12 cellular contexts compared by ENCODE assay signal in genomic region chr13:33153421-33154381, GRCh38.
A peak's percentile ranks its signal among the peaks of the same experiment; 100 is the strongest.
DNase-seq lines count a peak whose midpoint lies in the region; ATAC-seq and TF ChIP-seq lines count a peak whose summit lies in the region.
"Had no signal": no experiment of that assay in that cellular context is flagged by ENCODE, and none has a peak within 500 bp of the region (broad histone marks: within the 10 kb centered on the region; RNA-seq: fewer than 3 reads in every experiment).

No MANE protein-coding gene starts in this region.

- intact Hi-C loops in sciatic nerve (cut with DNase I) = no loop called here

- H3K4me2 ChIP-seq in GM23248 (ENCODE audit: unreplicated experiment) = no peak overlapping the region
- H3K4me2 ChIP-seq: BLaER1 had no signal

- 71 to 72% methylated on average over 17 of the region's 17 CpGs for WGBS in GM23248 (ENCODE audit: low coverage in 1 of 2, low lambda C conversion rate in 2 of 2, missing lambda C conversion rate in 2 of 2), 2 experiments

- H3K9me3 ChIP-seq in GM23248 (ENCODE audit: low read depth) (no peaks in the 10 kb centered on the region), right atrium auricular region (no peaks in the 10 kb centered on the region)
- H3K9me3 ChIP-seq: BLaER1 had no signal

- peaks cover 5% of the 10 kb centered on the region for H3K4me1 ChIP-seq in GM23248 (ENCODE audit: insufficient read depth)
- H3K4me1 ChIP-seq in right atrium auricular region = peaks cover 0 to 26% of the 10 kb centered on the region in 2 donors
- H3K4me1 ChIP-seq: BLaER1 had no signal

- H3K27me3 ChIP-seq in GM23248 (replicated peaks; ENCODE audit: insufficient read depth) (no peaks in the 10 kb centered on the region), brain microvascular endothelial cell (replicated peaks) (no peaks in the 10 kb centered on the region), right atrium auricular region (no peaks in the 10 kb centered on the region)
- H3K27me3 ChIP-seq: BLaER1 had no signal

- H3K9me2 ChIP-seq in GM23248 (ENCODE audit: insufficient read depth) = no peaks in the 10 kb centered on the region

- H3K4me3 ChIP-seq in GM23248 = no peak overlapping the region
- H3K4me3 ChIP-seq in brain microvascular endothelial cell (ENCODE audit: low read depth, low read length) = no peak overlapping the region
- no peak overlapping the region for H3K4me3 ChIP-seq in right atrium auricular region
- H3K4me3 ChIP-seq: BLaER1 had no signal

- peak; percentile 93 for ATAC-seq in sciatic nerve
- no peak for ATAC-seq in GM19023 (IDR thresholded peaks at IDR 0.05; ENCODE audit: unreplicated experiment)
- ATAC-seq: Panc1 had no signal

- H4K20me1 ChIP-seq in GM23248 (ENCODE audit: insufficient read depth) = no peaks in the 10 kb centered on the region
- H4K20me1 ChIP-seq: BLaER1 had no signal

- in situ Hi-C loops in GM23248 (cut with MboI) (no loop called here), brain microvascular endothelial cell (cut with HindIII; ENCODE audit: low pct_ligation_motif_present, low sequenced_read_pairs) (no loop called here)

- TF ChIP-seq CTCF in brain microvascular endothelial cell (IDR thresholded peaks at IDR 0.05; ENCODE audit: low read depth, low read length, missing control alignments) (peak; percentile 65), right atrium auricular region (IDR thresholded peaks at IDR 0.05) (no peak)

- DNase-seq in GM23248 (peak; percentile 47), brain microvascular endothelial cell (peak; percentile 93), right atrium auricular region (ENCODE audit: low spot score) (peak; percentile 75), sciatic nerve (ENCODE audit: low spot score) (no peak), HCEC 1CT (no peak), activated gamma-delta T cell treated with Interleukin-2 at 50 U/mL for 16 hours (no peak)
- DNase-seq in activated T-cell treated with anti-CD3 and anti-CD28 coated beads, Interleukin-2, amount 50 U/mL, for 1 hour = no peak
- DNase-seq: stimulated activated CD4-positive, alpha-beta T cell treated with anti-CD3 and anti-CD28 coated beads, Interleukin-4, amount 100 ng/mL, for 4 hours; WERI-Rb-1 had no signal

- peak overlapping the region; percentile 21; the same call in 1 of the 2 replicates for H3K27ac ChIP-seq in GM23248
- H3K27ac ChIP-seq in brain microvascular endothelial cell = peak overlapping the region; percentile 97
- H3K27ac ChIP-seq in right atrium auricular region = peak overlapping the region; percentile 31 to 57
- H3K27ac ChIP-seq: BLaER1, WERI-Rb-1 had no signal

- peaks cover 26% of the 10 kb centered on the region; the same call in 1 of the 2 replicates for H3K79me2 ChIP-seq in GM23248 (ENCODE audit: insufficient read depth)

- no peak overlapping the region for H3K9ac ChIP-seq in GM23248
- H3K9ac ChIP-seq: BLaER1 had no signal

- H2AFZ ChIP-seq in GM23248 = no peak overlapping the region

- H3F3A ChIP-seq in GM23248 (ENCODE audit: insufficient read depth) = peaks cover 19% of the 10 kb centered on the region; the same call in 1 of the 2 replicates

- H3K36me3 ChIP-seq in GM23248 (ENCODE audit: low read depth) (peaks cover 23% of the 10 kb centered on the region), brain microvascular endothelial cell (replicated peaks) (peaks cover 37% of the 10 kb centered on the region), right atrium auricular region (no peaks in the 10 kb centered on the region)
- H3K36me3 ChIP-seq: BLaER1, WERI-Rb-1 had no signal

Comparison
In these comparisons a context has a peak if more than half of its experiments do, and no peak if none do; other contexts are left out.
1. DNase-seq: peak in GM23248 (single experiment), brain microvascular endothelial cell (single experiment) and right atrium auricular region (single experiment); none in sciatic nerve (single experiment), activated T-cell treated with anti-CD3 and anti-CD28 coated beads, Interleukin-2, amount 50 U/mL, for 1 hour (single experiment), HCEC 1CT (single experiment) and activated gamma-delta T cell treated with Interleukin-2 at 50 U/mL for 16 hours (single experiment).
2. H3K27ac ChIP-seq: peak in every context shown above with its lines; median percentile 97 in brain microvascular endothelial cell; 44 in right atrium auricular region; 21 in GM23248.